ENCODE assay signal across 27 cellular contexts in genomic region chr13:51807041-51807440, GRCh38. TPM values are rescaled to one million over a fixed set of nuclear protein-coding genes. Genes with fewer than 3 reads are reported as not detected.
DNase-seq lines count a peak whose midpoint lies in the region; ATAC-seq and TF ChIP-seq lines count a peak whose summit lies in the region.
"Had no signal": no experiment of that assay in that cellular context is flagged by ENCODE, and none has a peak within 500 bp of the region (broad histone marks: within the 10 kb centered on the region; RNA-seq: fewer than 3 reads in every experiment).

No MANE protein-coding gene starts in this region.

- H3K27ac Mint-ChIP-seq in natural killer cell (peak overlapping the region; percentile 91 to 99), type B pancreatic cell (peak overlapping the region; percentile 50)
- no peak overlapping the region for H3K27ac Mint-ChIP-seq in natural killer cell treated with Interleukin-12 subunit alpha and Interleukin-12 subunit beta and Interleukin-15 and Interleukin-18, amount 100 ng/mL, for 72 hours
- H3K27ac Mint-ChIP-seq in activated T-helper 1 cell treated with anti-CD3 and anti-CD28 coated beads, Interleukin-12 subunit alpha, Interleukin-12 subunit beta, Interleukin-2, Interleukin-4 antibody, amounts not matched to agents 30 ng/mL and 10 ng/mL and 1 ng/mL, durations not matched to agents 14 hours and 24 hours and 36 hours, result no peak overlapping the region

- no peak for ATAC-seq in natural killer cell
- no peak for ATAC-seq in natural killer cell treated with Interleukin-12 subunit alpha and Interleukin-12 subunit beta and Interleukin-15 and Interleukin-18, amount 100 ng/mL, for 72 hours
- no peak for ATAC-seq in body of pancreas
- ATAC-seq: HCT116, heart right ventricle, upper lobe of right lung had no signal

- no peaks in the 10 kb centered on the region for H3K36me3 ChIP-seq in body of pancreas (replicated peaks in 1 of 2; ENCODE audit: insufficient read depth in 1 of 2, low read depth in 2 of 2)
- no peaks in the 10 kb centered on the region for H3K36me3 ChIP-seq in mesodermal cell (ENCODE audit: control insufficient read depth, insufficient read depth, low read length)
- H3K36me3 ChIP-seq: adrenal gland, brain microvascular endothelial cell, heart right ventricle, pancreas, right atrium auricular region, upper lobe of right lung had no signal

- H3K27me3 Mint-ChIP-seq in natural killer cell (ENCODE audit: low read depth in 2 of 2), result peaks cover 0 to 1% of the 10 kb centered on the region in 2 donors
- no peaks in the 10 kb centered on the region for H3K27me3 Mint-ChIP-seq in natural killer cell treated with Interleukin-12 subunit alpha and Interleukin-12 subunit beta and Interleukin-15 and Interleukin-18, amount 100 ng/mL, for 72 hours
- no peaks in the 10 kb centered on the region for H3K27me3 Mint-ChIP-seq in type B pancreatic cell
- H3K27me3 Mint-ChIP-seq in activated T-helper 1 cell treated with anti-CD3 and anti-CD28 coated beads, Interleukin-12 subunit alpha, Interleukin-12 subunit beta, Interleukin-2, Interleukin-4 antibody, amounts not matched to agents 30 ng/mL and 10 ng/mL and 1 ng/mL, durations not matched to agents 14 hours and 24 hours and 36 hours (ENCODE audit: insufficient read depth), result no peaks in the 10 kb centered on the region

- intact Hi-C loops in natural killer cell (cut with micrococcal nuclease), result no loop called here
- intact Hi-C loops in body of pancreas (cut with DNase I), result no loop called here
- intact Hi-C loops in activated T-helper 1 cell treated with anti-CD3 and anti-CD28 coated beads, Interleukin-12 subunit alpha, Interleukin-12 subunit beta, Interleukin-2, Interleukin-4 antibody, amounts not matched to agents 30 ng/mL and 10 ng/mL and 1 ng/mL, durations not matched to agents 14 hours and 24 hours and 36 hours (cut with micrococcal nuclease), result loop anchor here (10.0 kb wide), 2 partner anchors 892 to 1442 kb away; no protein-coding TSS in a partner anchor

- TF ChIP-seq CTCF in natural killer cell (IDR thresholded peaks at IDR 0.05), result no peak
- no peak for TF ChIP-seq CTCF in body of pancreas (IDR thresholded peaks at IDR 0.05)
- TF ChIP-seq CTCF in type B pancreatic cell (conservative IDR thresholded peaks at IDR 0.05), result no peak

- H3K9me3 ChIP-seq in body of pancreas (no peaks in the 10 kb centered on the region), mesodermal cell (ENCODE audit: control insufficient read depth, low read length) (no peaks in the 10 kb centered on the region)
- H3K9me3 ChIP-seq: adrenal gland, pancreas, right atrium auricular region, SK-N-SH, upper lobe of right lung had no signal

- H3K4me3 ChIP-seq in body of pancreas (no peak overlapping the region), mesodermal cell (ENCODE audit: extremely low read depth, insufficient read depth, low read length, poor library complexity, severe bottlenecking) (no peak overlapping the region)
- H3K4me3 ChIP-seq: adrenal gland, heart right ventricle, right atrium auricular region, upper lobe of right lung had no signal

- TF ChIP-seq POLR2A in body of pancreas (IDR thresholded peaks at IDR 0.05), result no peak

- WGBS in body of pancreas, 2 donors, result 55 to 74% methylated on average over 4 to 5 of the region's 5 CpGs
- WGBS in mesodermal cell (ENCODE audit: insufficient coverage in 2 of 2), 2 experiments, result 90% methylated on average over 2 of the region's 5 CpGs; no CpG with 5 or more reads in 1 of the 2 experiments

- peaks cover 35 to 39% of the 10 kb centered on the region in 2 donors for H3K4me1 Mint-ChIP-seq in natural killer cell
- H3K4me1 Mint-ChIP-seq in natural killer cell treated with Interleukin-12 subunit alpha and Interleukin-12 subunit beta and Interleukin-15 and Interleukin-18, amount 100 ng/mL, for 72 hours (ENCODE audit: low read depth in 2 of 2), result peaks cover 29 to 30% of the 10 kb centered on the region in 2 donors
- H3K4me1 Mint-ChIP-seq in type B pancreatic cell (ENCODE audit: unreplicated experiment), result peaks cover 22% of the 10 kb centered on the region
- H3K4me1 Mint-ChIP-seq in activated T-helper 1 cell treated with anti-CD3 and anti-CD28 coated beads, Interleukin-12 subunit alpha, Interleukin-12 subunit beta, Interleukin-2, Interleukin-4 antibody, amounts not matched to agents 30 ng/mL and 10 ng/mL and 1 ng/mL, durations not matched to agents 14 hours and 24 hours and 36 hours (ENCODE audit: low read depth), result peaks cover 39% of the 10 kb centered on the region

- no peak for DNase-seq in natural killer cell
- DNase-seq in natural killer cell treated with Interleukin-12 subunit alpha and Interleukin-12 subunit beta and Interleukin-15 and Interleukin-18, amount 100 ng/mL, for 72 hours (ENCODE audit: low spot score), result no peak
- no peak for DNase-seq in body of pancreas
- DNase-seq in type B pancreatic cell (ENCODE audit: extremely low spot score, unreplicated experiment), result no peak
- DNase-seq in activated T-helper 1 cell treated with anti-CD3 and anti-CD28 coated beads, Interleukin-12 subunit alpha, Interleukin-12 subunit beta, Interleukin-2, Interleukin-4 antibody, amounts not matched to agents 30 ng/mL and 10 ng/mL and 1 ng/mL, durations not matched to agents 14 hours and 24 hours and 36 hours (ENCODE audit: low spot score), result no peak
- no peak for DNase-seq in iPS-NIHi7 (ENCODE audit: extremely low spot score)
- no peak for DNase-seq in DMS53 treated with DMSO at 0.1 percent for 48 hours (lab: John Stamatoyannopoulos, UW; ENCODE audit: unreplicated experiment)
- DNase-seq: activated CD4-positive, alpha-beta T cell treated with anti-CD3 and anti-CD28 coated beads for 1 hour; activated CD8-positive, alpha-beta memory T cell treated with anti-CD3 and anti-CD28 coated beads for 24 hours; activated T-cell treated with anti-CD3 and anti-CD28 coated beads, Interleukin-2, amount 50 U/mL, for 1 hour; DND-41; SK-N-SH; stimulated activated CD4-positive, alpha-beta T cell treated with anti-CD3 and anti-CD28 coated beads, Interleukin-2, amount 100 ng/mL, for 24 hours; upper lobe of right lung had no signal

- H3K9me3 Mint-ChIP-seq in natural killer cell (no peaks in the 10 kb centered on the region), type B pancreatic cell (no peaks in the 10 kb centered on the region)
- H3K9me3 Mint-ChIP-seq in natural killer cell treated with Interleukin-12 subunit alpha and Interleukin-12 subunit beta and Interleukin-15 and Interleukin-18, amount 100 ng/mL, for 72 hours, result no peaks in the 10 kb centered on the region
- no peaks in the 10 kb centered on the region for H3K9me3 Mint-ChIP-seq in activated T-helper 1 cell treated with anti-CD3 and anti-CD28 coated beads, Interleukin-12 subunit alpha, Interleukin-12 subunit beta, Interleukin-2, Interleukin-4 antibody, amounts not matched to agents 30 ng/mL and 10 ng/mL and 1 ng/mL, durations not matched to agents 14 hours and 24 hours and 36 hours

- no peaks in the 10 kb centered on the region for H3K27me3 ChIP-seq in body of pancreas
- H3K27me3 ChIP-seq: adrenal gland, brain microvascular endothelial cell, heart right ventricle, pancreas, right atrium auricular region, upper lobe of right lung had no signal

- H3K27ac ChIP-seq in body of pancreas (peak overlapping the region in 3 of 4 donors; percentile 13 to 24 (median 13)), mesodermal cell (ENCODE audit: low read depth, low read length, severe bottlenecking) (peak overlapping the region; percentile 23)
- H3K27ac ChIP-seq: adrenal gland, brain microvascular endothelial cell, epithelial cell of prostate, upper lobe of right lung had no signal

- no peaks in the 10 kb centered on the region for H3K36me3 Mint-ChIP-seq in natural killer cell
- no peaks in the 10 kb centered on the region for H3K36me3 Mint-ChIP-seq in natural killer cell treated with Interleukin-12 subunit alpha and Interleukin-12 subunit beta and Interleukin-15 and Interleukin-18, amount 100 ng/mL, for 72 hours
- no peaks in the 10 kb centered on the region for H3K36me3 Mint-ChIP-seq in type B pancreatic cell
- peaks cover 7% of the 10 kb centered on the region for H3K36me3 Mint-ChIP-seq in activated T-helper 1 cell treated with anti-CD3 and anti-CD28 coated beads, Interleukin-12 subunit alpha, Interleukin-12 subunit beta, Interleukin-2, Interleukin-4 antibody, amounts not matched to agents 30 ng/mL and 10 ng/mL and 1 ng/mL, durations not matched to agents 14 hours and 24 hours and 36 hours (ENCODE audit: low read depth)

- H3K4me1 ChIP-seq in body of pancreas, result peaks cover 40% of the 10 kb centered on the region
- peaks cover 12% of the 10 kb centered on the region for H3K4me1 ChIP-seq in mesodermal cell (ENCODE audit: control insufficient read depth, insufficient read depth, low read length, poor library complexity, severe bottlenecking)

- H3K4me3 Mint-ChIP-seq in natural killer cell (no peak overlapping the region), type B pancreatic cell (no peak overlapping the region)
- H3K4me3 Mint-ChIP-seq in natural killer cell treated with Interleukin-12 subunit alpha and Interleukin-12 subunit beta and Interleukin-15 and Interleukin-18, amount 100 ng/mL, for 72 hours, result no peak overlapping the region
- H3K4me3 Mint-ChIP-seq in activated T-helper 1 cell treated with anti-CD3 and anti-CD28 coated beads, Interleukin-12 subunit alpha, Interleukin-12 subunit beta, Interleukin-2, Interleukin-4 antibody, amounts not matched to agents 30 ng/mL and 10 ng/mL and 1 ng/mL, durations not matched to agents 14 hours and 24 hours and 36 hours, result no peak overlapping the region

RNA-seq across cellular contexts. Expression of gene DHRS12, which starts 3.1 kb away (rescaled TPM):
- total RNA-seq in natural killer cell (10 to 100 TPM in 2 of 3 donors, 1 to 10 TPM in 1; 7.0 to 11.7 (median 10.4) TPM), body of pancreas (10 to 100 TPM in 1 of 2 donors, 1 to 10 TPM in 1; 4.0 to 38.7 TPM), type B pancreatic cell (ENCODE audit: low replicate concordance) (10.1 and 11.3 TPM in 2 replicates)
- total RNA-seq in natural killer cell treated with Interleukin-12 subunit alpha and Interleukin-12 subunit beta and Interleukin-15 and Interleukin-18, amount 100 ng/mL, for 72 hours, result 1 to 10 TPM; 2.2 to 3.5 TPM
- polyA plus RNA-seq in mesodermal cell (2013, experiment 1 of 2), result 10.1 TPM
- 9.7 TPM for polyA plus RNA-seq in mesodermal cell (2013, experiment 2 of 2)
- total RNA-seq in activated T-helper 1 cell treated with anti-CD3 and anti-CD28 coated beads, Interleukin-12 subunit alpha, Interleukin-12 subunit beta, Interleukin-2, Interleukin-4 antibody, amounts not matched to agents 30 ng/mL and 10 ng/mL and 1 ng/mL, durations not matched to agents 14 hours and 24 hours and 36 hours, result 3.3 and 3.5 TPM in 2 replicates

RNA-seq across cellular contexts. Expression of gene TMEM272, which starts 37.9 kb away (rescaled TPM):
- total RNA-seq in natural killer cell (under 1 TPM in 1 of 3 donors, not detected in 2; 0.08 TPM), body of pancreas (not detected), type B pancreatic cell (ENCODE audit: low replicate concordance) (0.07 and 0.63 TPM in 2 replicates)
- not detected for total RNA-seq in natural killer cell treated with Interleukin-12 subunit alpha and Interleukin-12 subunit beta and Interleukin-15 and Interleukin-18, amount 100 ng/mL, for 72 hours
- polyA plus RNA-seq in mesodermal cell (2013, experiment 1 of 2), result 0.07 TPM
- 0.10 TPM for polyA plus RNA-seq in mesodermal cell (2013, experiment 2 of 2)
- 0.26 and 0.88 TPM in 2 replicates for total RNA-seq in activated T-helper 1 cell treated with anti-CD3 and anti-CD28 coated beads, Interleukin-12 subunit alpha, Interleukin-12 subunit beta, Interleukin-2, Interleukin-4 antibody, amounts not matched to agents 30 ng/mL and 10 ng/mL and 1 ng/mL, durations not matched to agents 14 hours and 24 hours and 36 hours
- total RNA-seq: adrenal gland, LHCN-M2, lung microvascular endothelial cell, subcutaneous adipose tissue, upper lobe of right lung had no signal
- polyA plus RNA-seq: BJ, SK-N-SH had no signal

RNA-seq across cellular contexts. Expression of gene CCDC70, which starts 54.7 kb away (rescaled TPM):
- total RNA-seq in natural killer cell (not detected), body of pancreas (not detected), type B pancreatic cell (ENCODE audit: low replicate concordance) (not detected in 2 replicates)
- not detected for total RNA-seq in natural killer cell treated with Interleukin-12 subunit alpha and Interleukin-12 subunit beta and Interleukin-15 and Interleukin-18, amount 100 ng/mL, for 72 hours
- polyA plus RNA-seq in mesodermal cell (2013, experiment 1 of 2), result not detected
- not detected for polyA plus RNA-seq in mesodermal cell (2013, experiment 2 of 2)
- not detected in 2 replicates for total RNA-seq in activated T-helper 1 cell treated with anti-CD3 and anti-CD28 coated beads, Interleukin-12 subunit alpha, Interleukin-12 subunit beta, Interleukin-2, Interleukin-4 antibody, amounts not matched to agents 30 ng/mL and 10 ng/mL and 1 ng/mL, durations not matched to agents 14 hours and 24 hours and 36 hours
- total RNA-seq: adrenal gland, heart right ventricle, LHCN-M2, lung microvascular endothelial cell, OCI-LY7, pancreas, right atrium auricular region, subcutaneous adipose tissue, upper lobe of right lung had no signal
- polyA plus RNA-seq: adrenal gland, BJ, heart right ventricle, pancreas, SK-N-SH had no signal

Comparison
In these comparisons a context has a peak if more than half of its experiments do, and no peak if none do; other contexts are left out.
1. H3K27ac Mint-ChIP-seq: peak in natural killer cell (2 of 2) and type B pancreatic cell (single experiment); none in natural killer cell treated with Interleukin-12 subunit alpha and Interleukin-12 subunit beta and Interleukin-15 and Interleukin-18, amount 100 ng/mL, for 72 hours (0 of 2) and activated T-helper 1 cell treated with anti-CD3 and anti-CD28 coated beads, Interleukin-12 subunit alpha, Interleukin-12 subunit beta, Interleukin-2, Interleukin-4 antibody, amounts not matched to agents 30 ng/mL and 10 ng/mL and 1 ng/mL, durations not matched to agents 14 hours and 24 hours and 36 hours (single experiment).